ENCODE assay signal across 21 cellular contexts in the genomic region with DNA sequence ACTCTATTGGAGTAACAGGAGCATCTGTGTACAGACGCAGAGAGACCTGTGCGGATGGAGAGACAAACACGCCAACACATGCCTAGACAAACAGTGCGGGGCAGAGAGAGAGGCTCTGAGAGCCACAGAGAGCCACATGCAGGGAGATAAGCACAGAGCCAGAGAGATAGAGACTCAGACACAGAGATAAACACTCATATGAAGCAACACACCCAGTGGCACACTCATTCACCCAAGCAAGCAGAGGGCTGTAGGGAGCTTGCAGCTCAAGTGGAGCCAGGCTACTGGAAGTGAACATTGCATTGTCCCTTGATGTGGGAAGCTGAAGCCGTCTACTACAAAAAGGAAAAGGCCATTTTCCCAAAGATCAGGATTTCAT. TPM values are rescaled to one million over a fixed set of nuclear protein-coding genes. Genes with fewer than 3 reads are reported as not detected.
A peak's percentile ranks its signal among the peaks of the same experiment; 100 is the strongest.
DNase-seq lines count a peak whose midpoint lies in the region; ATAC-seq, FAIRE-seq and TF ChIP-seq lines count a peak whose summit lies in the region.
"Had no signal": no experiment of that assay in that cellular context is flagged by ENCODE, and none has a peak within 500 bp of the region (broad histone marks: within the 10 kb centered on the region; RNA-seq: fewer than 3 reads in every experiment).

No MANE protein-coding gene starts in this region.

- peak overlapping the region; percentile 50 for H3K14ac ChIP-seq in H1 (ENCODE audit: insufficient read length)
- no peak overlapping the region for H3K14ac ChIP-seq in mesenchymal stem cell (ENCODE audit: low read length in 2 of 2)

- H3K27me3 ChIP-seq in H1 (replicated peaks in 1 of 4; ENCODE audit: control insufficient read depth in 3 of 4, extremely low read depth in 1 of 4, insufficient read depth in 3 of 4, low read length in 3 of 4) (no peaks in the 10 kb centered on the region), mesenchymal stem cell (ENCODE audit: control insufficient read depth in 1 of 2, insufficient read depth in 1 of 2, low read length in 2 of 2) (peaks cover 0 to 48% of the 10 kb centered on the region in 2 experiments), HepG2 (ENCODE audit: control insufficient read depth in 1 of 2, insufficient read depth in 2 of 2, low read length in 2 of 2) (peaks cover 2 to 44% of the 10 kb centered on the region in 2 experiments; a peak in 3 of 5 replicates), hepatocyte (no peaks in the 10 kb centered on the region)
- H3K27me3 ChIP-seq: thyroid gland had no signal

- no peak overlapping the region for H3K4me3 ChIP-seq in H1 (ENCODE audit: extremely low read depth in 1 of 4, insufficient read depth in 2 of 4, low read depth in 3 of 4, low read length in 4 of 4)
- H3K4me3 ChIP-seq in mesenchymal stem cell (ENCODE audit: insufficient read depth in 1 of 2, low read depth in 1 of 2, low read length in 2 of 2): no peak overlapping the region
- H3K4me3 ChIP-seq in HepG2 (replicated peaks in 1 of 3; ENCODE audit: insufficient read depth in 1 of 3, low read depth in 2 of 3, low read length in 3 of 3): no peak overlapping the region
- H3K4me3 ChIP-seq in hepatocyte: no peak overlapping the region
- H3K4me3 ChIP-seq: psoas muscle, thyroid gland had no signal

- WGBS in H1 (ENCODE audit: extremely low coverage in 1 of 2, insufficient coverage in 1 of 2, insufficient read length in 1 of 2, insufficient replicate concordance in 2 of 2, low coverage in 1 of 2, low lambda C conversion rate in 2 of 2, missing lambda C conversion rate in 1 of 2), 2 experiments: 77% methylated on average over 5 of the region's 5 CpGs; no CpG with 5 or more reads in 1 of the 2 experiments
- WGBS in mesenchymal stem cell: 86% methylated on average over 4 of the region's 5 CpGs
- WGBS in HepG2 (ENCODE audit: low lambda C conversion rate): 39% methylated on average over 5 of the region's 5 CpGs
- 49% methylated on average over 5 of the region's 5 CpGs for WGBS in hepatocyte (ENCODE audit: low lambda C conversion rate, missing lambda C conversion rate)

- H4K91ac ChIP-seq in H1 (replicated peaks; ENCODE audit: insufficient read length, low read length): peak overlapping the region; percentile 98
- H4K91ac ChIP-seq in mesenchymal stem cell (ENCODE audit: low read length): no peak overlapping the region

- peak overlapping the region; percentile 100 for H2BK20ac ChIP-seq in H1 (ENCODE audit: low read length)

- CTCF ChIA-PET in H1 (lab: Charles Lee; ENCODE audit: partially characterized antibody): interaction anchor here (11.9 kb wide), 1 partner anchor 56 kb away, joined by 103 read pairs; no protein-coding TSS in a partner anchor
- CTCF ChIA-PET in HepG2 (lab: Yijun Ruan, JAX; ENCODE audit: low intra/inter-chr PET ratio, low total read pairs): no interaction called here

- H4K5ac ChIP-seq in H1 (ENCODE audit: insufficient read length, low read depth, low read length): peak overlapping the region; percentile 84

- ATAC-seq in HepG2: no peak; the same call in 2 of the 3 replicates
- ATAC-seq in GM19452 (IDR thresholded peaks at IDR 0.05; ENCODE audit: unreplicated experiment): no peak
- ATAC-seq: activated CD8-positive, alpha-beta memory T cell treated with anti-CD3 and anti-CD28 coated beads, Interleukin-2, amount 10 ng/mL, durations not matched to agents 7 days and 5 days; natural killer cell treated with Interleukin-12 subunit alpha and Interleukin-12 subunit beta and Interleukin-15 and Interleukin-18, amount 100 ng/mL, for 72 hours; psoas muscle; stimulated activated memory B cell treated with anti-CD40 and anti-IgM and Interleukin-4, amounts not matched to agents 10 μg/mL and 1 μg/mL and 100 μg/mL, for 72 hours had no signal

- in situ Hi-C loops in HepG2 (cut with HindIII; ENCODE audit: extremely low pct_ligation_motif_present, low pct_unique_long_range_greater_than_20kb): no loop called here

- peaks cover 3% of the 10 kb centered on the region for H3K23me2 ChIP-seq in H1 (ENCODE audit: low read depth, low read length)

- no TSS peak for BruUV-seq in HepG2 (replicated peaks; lab: Mats Ljungman, UMichigan)

- H4K8ac ChIP-seq in H1 (ENCODE audit: extremely low read depth, insufficient read depth, low read length) (0 out of 2 replicates have a peak overlapping the region, but pooled peaks have one; percentile 39), mesenchymal stem cell (ENCODE audit: low read length) (peak overlapping the region; percentile 19)

- intact Hi-C loops in HepG2 (cut with micrococcal nuclease; ENCODE audit: unreplicated experiment): no loop called here

- H3K18ac ChIP-seq in H1 (ENCODE audit: extremely low read depth, low read length): peak overlapping the region; percentile 84
- H3K18ac ChIP-seq in mesenchymal stem cell (ENCODE audit: low read depth in 1 of 2, low read length in 2 of 2): no peak overlapping the region

- H3K4me1 ChIP-seq in H1 (replicated peaks in 1 of 4; ENCODE audit: control insufficient read depth in 3 of 4, insufficient read depth in 4 of 4, low read length in 3 of 4) (peaks cover 24 to 45% (median 43%) of the 10 kb centered on the region in 4 experiments), mesenchymal stem cell (ENCODE audit: control insufficient read depth, insufficient read depth, low read depth, low read length) (peaks cover 4% of the 10 kb centered on the region), HepG2 (ENCODE audit: insufficient read depth, low read length) (no peaks in the 10 kb centered on the region), hepatocyte (ENCODE audit: insufficient read depth) (peaks cover 6% of the 10 kb centered on the region)
- H3K4me1 ChIP-seq: psoas muscle had no signal

- POLR2A ChIA-PET in H1 (lab: Charles Lee; ENCODE audit: partially characterized antibody): interaction anchor here (1.1 to 9.8 kb wide), 4 partner anchors 22 to 56 kb away, joined by 3 to 108 read pairs (median 56); partner anchors contain the start of gene PODXL
- POLR2A ChIA-PET in HepG2 (lab: Yijun Ruan, JAX): no interaction called here

- H2BK120ac ChIP-seq in H1 (replicated peaks; ENCODE audit: low read depth, low read length) (peak overlapping the region; percentile 99), mesenchymal stem cell (ENCODE audit: low read depth, low read length) (no peak overlapping the region)

- TF ChIP-seq CTCF in H1 (IDR thresholded peaks at IDR 0.05; ENCODE audit: control extremely low read depth in 1 of 3, insufficient read depth in 1 of 3, low read depth in 1 of 3, low read length in 3 of 3) (no peak), HepG2 (CRISPR knock-in tag; IDR thresholded peaks at IDR 0.05) (no peak), hepatocyte (IDR thresholded peaks at IDR 0.05; ENCODE audit: poor library complexity) (no peak)

- TF ChIP-seq POLR2A in H1 (IDR thresholded peaks at IDR 0.05; ENCODE audit: control extremely low read depth in 1 of 2, low read depth in 2 of 2, low read length in 2 of 2) (no peak), HepG2 (IDR thresholded peaks at IDR 0.05; ENCODE audit: insufficient read depth in 1 of 2, low read depth in 2 of 2, low read length in 2 of 2) (no peak)

- H3K4ac ChIP-seq in H1 (replicated peaks; ENCODE audit: insufficient read length, low read depth, low read length) (peak overlapping the region; percentile 98), mesenchymal stem cell (ENCODE audit: low read depth in 1 of 2, low read length in 2 of 2) (no peak overlapping the region)

- H2AK5ac ChIP-seq in H1 (ENCODE audit: low read depth, low read length) (peak overlapping the region; percentile 100), mesenchymal stem cell (ENCODE audit: low read length, severe bottlenecking) (no peak overlapping the region)

- H4K20me1 ChIP-seq in H1 (replicated peaks in 1 of 2; ENCODE audit: control insufficient read depth in 1 of 2, insufficient read depth in 2 of 2, low read length in 2 of 2) (no peaks in the 10 kb centered on the region), HepG2 (ENCODE audit: insufficient read depth, low read length) (no peaks in the 10 kb centered on the region), hepatocyte (ENCODE audit: insufficient read depth, poor library complexity, severe bottlenecking) (no peaks in the 10 kb centered on the region)

- no peaks in the 10 kb centered on the region for H3K9me2 ChIP-seq in hepatocyte (replicated peaks; ENCODE audit: insufficient read depth)

- TF ChIP-seq RAD21 in H1 (IDR thresholded peaks at IDR 0.05 in 1 of 2, conservative IDR thresholded peaks at IDR 0.05 in 1 of 2; ENCODE audit: low read depth in 2 of 2, low read length in 2 of 2) (no peak), HepG2 (CRISPR knock-in tag; IDR thresholded peaks at IDR 0.05) (no peak)

- TF ChIP-seq EP300 in H1 (IDR thresholded peaks at IDR 0.05; ENCODE audit: borderline replicate concordance in 1 of 2, low read depth in 2 of 2, low read length in 2 of 2) (no peak), HepG2 (IDR thresholded peaks at IDR 0.05; ENCODE audit: low read depth in 2 of 2, low read length in 2 of 2) (no peak), HepG2 (CRISPR knock-in tag; IDR thresholded peaks at IDR 0.05; ENCODE audit: borderline replicate concordance) (no peak)

- peak overlapping the region; percentile 17 for H3K56ac ChIP-seq in H1 (replicated peaks; ENCODE audit: insufficient read length, low read depth, low read length)

- H3K23ac ChIP-seq in H1 (ENCODE audit: insufficient read length): no peak overlapping the region
- H3K23ac ChIP-seq in mesenchymal stem cell (ENCODE audit: low read length in 2 of 2): no peak overlapping the region

- H3K36me3 ChIP-seq in H1 (ENCODE audit: control insufficient read depth in 2 of 4, insufficient read depth in 4 of 4, low read length in 3 of 4): no peaks in the 10 kb centered on the region
- no peaks in the 10 kb centered on the region for H3K36me3 ChIP-seq in mesenchymal stem cell (ENCODE audit: control insufficient read depth in 1 of 2, insufficient read depth in 2 of 2, low read depth in 1 of 2, low read length in 2 of 2)
- H3K36me3 ChIP-seq in HepG2 (replicated peaks in 1 of 2; ENCODE audit: control insufficient read depth in 1 of 2, insufficient read depth in 2 of 2, low read length in 2 of 2): no peaks in the 10 kb centered on the region
- no peaks in the 10 kb centered on the region for H3K36me3 ChIP-seq in hepatocyte (replicated peaks; ENCODE audit: insufficient read depth, low read depth)
- H3K36me3 ChIP-seq: thyroid gland had no signal

- H3K27ac ChIP-seq in H1 (ENCODE audit: low read depth, low read length) (peak overlapping the region; percentile 54; the same call in 1 of the 2 replicates), mesenchymal stem cell (ENCODE audit: low read length, poor library complexity, severe bottlenecking) (no peak overlapping the region), HepG2 (ENCODE audit: extremely low read length, insufficient read depth, low read length) (no peak overlapping the region), hepatocyte (no peak overlapping the region)
- H3K27ac ChIP-seq: HL-60, psoas muscle, thyroid gland had no signal

- DNase-seq in HUDEP-2 (lab: John Stamatoyannopoulos, UW; ENCODE audit: unreplicated experiment in 76 of 76) (peak in 72 of 76 experiments; percentile 13 to 87 (median 60)), NCI-H2171 (lab: John Stamatoyannopoulos, UW) (peak; percentile 70), H1 (ENCODE audit: low read depth in 1 of 2, low spot score in 2 of 2) (no peak), mesenchymal stem cell (no peak), HepG2 (ENCODE audit: low spot score) (no peak), hepatocyte (ENCODE audit: low spot score) (no peak), kidney glomerular epithelial cell (lab: John Stamatoyannopoulos, UW) (no peak)
- DNase-seq: activated CD8-positive, alpha-beta memory T cell treated with anti-CD3 and anti-CD28 coated beads, Interleukin-2, amount 10 ng/mL, durations not matched to agents 7 days and 5 days; activated gamma-delta T cell; amygdala; H7; immature natural killer cell; NCI-H1105; NCI-H446; psoas muscle; thyroid gland had no signal

- H2BK12ac ChIP-seq in H1 (ENCODE audit: low read depth, low read length) (peak overlapping the region; percentile 100), mesenchymal stem cell (ENCODE audit: low read length in 2 of 2) (no peak overlapping the region)

- H3K9me3 ChIP-seq in H1 (ENCODE audit: insufficient read depth in 2 of 2, low read depth in 1 of 2, low read length in 1 of 2) (no peaks in the 10 kb centered on the region), mesenchymal stem cell (ENCODE audit: control insufficient read depth, low read length) (no peaks in the 10 kb centered on the region), HepG2 (ENCODE audit: low read length) (no peaks in the 10 kb centered on the region), hepatocyte (ENCODE audit: low read depth) (no peaks in the 10 kb centered on the region)
- H3K9me3 ChIP-seq: psoas muscle, thyroid gland had no signal

- peak overlapping the region; percentile 100 for H2BK5ac ChIP-seq in H1 (ENCODE audit: low read depth, low read length)
- H2BK5ac ChIP-seq in mesenchymal stem cell (ENCODE audit: low read depth, low read length, poor library complexity, severe bottlenecking): no peak overlapping the region

- H2BK15ac ChIP-seq in H1 (ENCODE audit: low read length) (peak overlapping the region; percentile 85; the same call in 1 of the 2 replicates), mesenchymal stem cell (ENCODE audit: low read depth, poor library complexity, severe bottlenecking) (no peak overlapping the region)

- FAIRE-seq in H1 (lab: Jason Lieb, UNC) (no peak), HepG2 (lab: Jason Lieb, UNC) (no peak)
- FAIRE-seq: endometrium had no signal

- H2AFZ ChIP-seq in H1 (ENCODE audit: low read length): no peak overlapping the region
- H2AFZ ChIP-seq in mesenchymal stem cell (ENCODE audit: low read depth, low read length): no peak overlapping the region
- no peak overlapping the region for H2AFZ ChIP-seq in HepG2 (ENCODE audit: low read length)
- H2AFZ ChIP-seq in hepatocyte: no peak overlapping the region

- H3K79me2 ChIP-seq in H1 (ENCODE audit: control insufficient read depth in 1 of 2, insufficient read depth in 2 of 2, low read length in 2 of 2): peaks cover 0 to 6% of the 10 kb centered on the region in 2 experiments; a peak in 1 of 4 replicates
- H3K79me2 ChIP-seq in HepG2 (ENCODE audit: insufficient read depth, low read length): no peaks in the 10 kb centered on the region
- H3K79me2 ChIP-seq in hepatocyte: no peaks in the 10 kb centered on the region

- 0 out of 2 replicates have a peak, but pooled peaks cover 2% of the 10 kb centered on the region for H3K79me1 ChIP-seq in H1 (ENCODE audit: low read depth, low read length)
- no peaks in the 10 kb centered on the region for H3K79me1 ChIP-seq in mesenchymal stem cell (replicated peaks; ENCODE audit: low read length, poor library complexity, severe bottlenecking)

- peak overlapping the region in 1 of 2 experiments; percentile 18; a peak in 2 of 4 replicates for H3K4me2 ChIP-seq in H1 (ENCODE audit: insufficient read depth in 1 of 2, low read depth in 2 of 2, low read length in 2 of 2)
- no peak overlapping the region for H3K4me2 ChIP-seq in mesenchymal stem cell (ENCODE audit: low read length, poor library complexity, severe bottlenecking)
- no peak overlapping the region for H3K4me2 ChIP-seq in HepG2 (ENCODE audit: low read depth, low read length)
- H3K4me2 ChIP-seq in hepatocyte: no peak overlapping the region

- H3K9ac ChIP-seq in H1 (replicated peaks in 1 of 4; ENCODE audit: extremely low read depth in 1 of 4, low read depth in 3 of 4, low read length in 3 of 4) (peak overlapping the region in 2 of 4 experiments; percentile 31 to 38; a peak in 1 of 7 replicates), mesenchymal stem cell (ENCODE audit: low read length) (no peak overlapping the region), HepG2 (ENCODE audit: insufficient read depth, low read depth, low read length) (no peak overlapping the region)

RNA-seq across cellular contexts. Expression of gene PODXL, which starts 46.6 kb away (rescaled TPM):
- total RNA-seq in H1 (2021; fragmentation: NEBNext Ultra II Directional; extraction: Animal tissue kit (Norgen Biotek cat#: 25700)): 925 and 945 TPM in 2 replicates
- 638 and 872 TPM in 2 replicates for polyA plus RNA-seq in H1 (2011; rRNA removed)
- 613 TPM for polyA plus RNA-seq in H1 (2011; cell fraction: cytosol; rRNA removed)
- 1,168 TPM for polyA plus RNA-seq in H1 (2011; cell fraction: nucleus; rRNA removed)
- polyA plus RNA-seq in H1 (2012, experiment 1 of 2): 630 to 776 TPM (median 695 TPM) in 4 replicates
- 245 TPM for polyA plus RNA-seq in H1 (2012, experiment 2 of 2)
- polyA plus RNA-seq in H1 (2013, experiment 1 of 2): 1,216 TPM
- polyA plus RNA-seq in H1 (2013, experiment 2 of 2): 1,270 TPM
- 937 and 993 TPM in 2 replicates for polyA minus RNA-seq in H1 (2011; rRNA and poly(A)+ RNA removed)
- 707 TPM for polyA minus RNA-seq in H1 (2011; cell fraction: cytosol; rRNA and poly(A)+ RNA removed)
- 436 TPM for polyA minus RNA-seq in H1 (2011; cell fraction: nucleus; rRNA and poly(A)+ RNA removed)
- polyA plus RNA-seq in mesenchymal stem cell (2013, experiment 1 of 2): 1.1 TPM
- polyA plus RNA-seq in mesenchymal stem cell (2013, experiment 2 of 2): 1.1 TPM
- 0.22 and 0.24 TPM in 2 replicates for total RNA-seq in HepG2 (2016; rRNA removed; fragmentation: Illumina TruSeq; extraction: Trizol)
- total RNA-seq in HepG2 (2016; cell fraction: cytosol; rRNA removed; fragmentation: Illumina TruSeq; extraction: Trizol; ENCODE audit: low read depth): 0.09 TPM in 1 of 2 replicates, not detected in the other
- total RNA-seq in HepG2 (2016; cell fraction: insoluble cytoplasmic fraction; rRNA removed; fragmentation: Illumina TruSeq; extraction: Trizol): 0.17 and 0.24 TPM in 2 replicates
- 0.12 and 0.21 TPM in 2 replicates for total RNA-seq in HepG2 (2016; cell fraction: membrane; rRNA removed; fragmentation: Illumina TruSeq; extraction: Trizol)
- total RNA-seq in HepG2 (2016; cell fraction: nucleus; rRNA removed; fragmentation: Illumina TruSeq; extraction: Trizol): 0.47 and 1.1 TPM in 2 replicates
- 0.33 and 0.54 TPM in 2 replicates for polyA plus RNA-seq in HepG2 (2011; rRNA removed)
- polyA plus RNA-seq in HepG2 (2011; cell fraction: cytosol; rRNA removed): 0.18 and 0.35 TPM in 2 replicates
- polyA plus RNA-seq in HepG2 (2011; cell fraction: nucleus; rRNA removed): 0.38 and 0.55 TPM in 2 replicates
- polyA plus RNA-seq in HepG2 (2012): 0.19 and 0.63 TPM in 2 replicates
- polyA plus RNA-seq in HepG2 (2016; cell fraction: cytosol; fragmentation: Illumina TruSeq; extraction: Trizol; ENCODE audit: low read depth): 0.01 and 0.31 TPM in 2 replicates
- 0.21 and 0.25 TPM in 2 replicates for polyA plus RNA-seq in HepG2 (2016; cell fraction: insoluble cytoplasmic fraction; fragmentation: Illumina TruSeq; extraction: Trizol; ENCODE audit: low read depth)
- 0.03 and 0.16 TPM in 2 replicates for polyA plus RNA-seq in HepG2 (2016; cell fraction: membrane; fragmentation: Illumina TruSeq; extraction: Trizol; ENCODE audit: low read depth)
- polyA plus RNA-seq in HepG2 (2016; cell fraction: nucleus; fragmentation: Illumina TruSeq; extraction: Trizol; ENCODE audit: insufficient read depth, low read depth): 0.69 and 1.5 TPM in 2 replicates
- polyA minus RNA-seq in HepG2 (2011; rRNA and poly(A)+ RNA removed; ENCODE audit: low replicate concordance): 0.50 and 160 TPM in 2 replicates
- 1.5 and 2.1 TPM in 2 replicates for polyA minus RNA-seq in HepG2 (2011; cell fraction: cytosol; rRNA and poly(A)+ RNA removed)
- polyA minus RNA-seq in HepG2 (2011; cell fraction: nucleus; rRNA and poly(A)+ RNA removed): 0.75 and 1.4 TPM in 2 replicates
- 52.8 and 77.3 TPM in 2 replicates for total RNA-seq in hepatocyte
- polyA plus RNA-seq in hepatocyte: 84.1 and 99.2 TPM in 2 replicates

Comparison
In these comparisons a context has a peak if more than half of its experiments do, and no peak if none do; other contexts are left out.
1. DNase-seq: peak in HUDEP-2 (72 of 76) and NCI-H2171 (single experiment); none in H1 (0 of 2), mesenchymal stem cell (single experiment), HepG2 (single experiment), hepatocyte (single experiment) and kidney glomerular epithelial cell (single experiment).
2. RNA of gene PODXL, which starts 46.6 kb away (total RNA-seq): 925 to 945 TPM in H1 and 52.8 to 77.3 TPM in hepatocyte; 0.09 to 1.1 TPM in HepG2; every median in the first group is over 10 times any median in the second.